Comparison of ENCODE assay signal across 9 cellular contexts in the genomic region with DNA sequence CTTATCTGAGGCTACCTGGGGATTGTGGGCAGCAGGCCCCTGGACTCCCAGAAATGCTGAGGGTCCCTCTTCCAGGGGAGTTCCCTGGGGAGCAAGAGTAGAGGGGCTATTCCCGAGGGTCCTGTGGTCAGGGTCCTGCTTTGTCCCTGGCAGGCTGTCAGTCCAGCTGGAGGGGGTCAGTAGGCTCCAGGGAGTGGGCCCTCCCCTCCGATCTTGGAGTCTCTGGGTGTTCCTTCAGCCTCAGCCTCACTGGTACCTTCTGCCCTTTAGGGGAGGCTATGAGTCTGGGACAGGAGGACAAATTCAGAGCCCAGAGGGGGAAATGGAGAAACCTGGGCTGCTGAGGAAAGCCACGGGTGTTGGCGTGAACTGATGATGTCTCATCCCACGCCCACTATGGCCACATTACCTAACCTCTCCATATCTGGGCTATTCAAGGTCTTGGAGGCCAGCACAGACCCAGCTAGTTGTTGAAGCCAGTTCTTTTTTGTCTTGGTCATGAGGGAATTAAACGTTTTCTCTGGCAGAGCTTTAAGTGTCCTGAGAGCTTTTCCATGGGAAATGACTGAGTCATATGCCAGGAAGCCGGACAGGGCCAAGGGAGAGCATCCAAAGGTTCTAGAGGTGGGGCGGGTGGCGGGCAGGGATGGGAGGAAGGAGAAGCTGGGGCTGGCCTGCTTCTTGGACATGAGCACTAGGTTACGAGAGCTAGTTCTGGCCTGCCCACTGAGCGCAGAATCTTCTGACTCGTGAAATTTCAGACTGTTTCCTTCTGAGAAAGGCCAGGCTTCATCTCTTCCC. TPM values are rescaled to one million over a fixed set of nuclear protein-coding genes. Genes with fewer than 3 reads are reported as not detected.
DNase-seq lines count a peak whose midpoint lies in the region; ATAC-seq, FAIRE-seq and TF ChIP-seq lines count a peak whose summit lies in the region.
"Had no signal": no experiment of that assay in that cellular context is flagged by ENCODE, and none has a peak within 500 bp of the region (broad histone marks: within the 10 kb centered on the region; RNA-seq: fewer than 3 reads in every experiment).

No MANE protein-coding gene starts in this region.

- H2BK5ac ChIP-seq in H9 (ENCODE audit: insufficient read length, low read length), result no peak overlapping the region

- H4K5ac ChIP-seq in H9 (ENCODE audit: insufficient read length, low read depth, low read length), result no peak overlapping the region

- H3K27ac Mint-ChIP-seq in H9, result no peak overlapping the region
- H3K27ac Mint-ChIP-seq in WTC11, result no peak overlapping the region

- no peak for TF ChIP-seq POLR2A in GM12892 (IDR thresholded peaks at IDR 0.05; ENCODE audit: low read depth, low read length)

- FAIRE-seq in GM12892 (lab: Jason Lieb, UNC), result no peak

- H2BK120ac ChIP-seq in H9 (ENCODE audit: low read depth, low read length, poor library complexity, severe bottlenecking), result no peak overlapping the region

- intact Hi-C loops in left ventricle myocardium superior (cut with micrococcal nuclease), result no loop called here

- H3K4me1 Mint-ChIP-seq in H9 (peaks cover 2 to 3% of the 10 kb centered on the region in 2 experiments; a peak in 3 of 4 replicates), WTC11 (peaks cover 2% of the 10 kb centered on the region; the same call in 1 of the 2 replicates)

- H3K4me3 Mint-ChIP-seq in H9, result no peak overlapping the region
- H3K4me3 Mint-ChIP-seq in WTC11, result no peak overlapping the region

- CTCF ChIA-PET in WTC11 (lab: Charles Lee), result no interaction called here

- H4K91ac ChIP-seq in H9 (ENCODE audit: insufficient read length, low read depth, low read length), result no peak overlapping the region

- no peak for TF ChIP-seq CTCF in H9 (conservative IDR thresholded peaks at IDR 0.05)
- no peak for TF ChIP-seq CTCF in WTC11 (IDR thresholded peaks at IDR 0.05)

- H2BK20ac ChIP-seq in H9 (ENCODE audit: low read depth, low read length, poor library complexity, severe bottlenecking), result no peak overlapping the region

- no peak overlapping the region for H3K18ac ChIP-seq in H9 (ENCODE audit: insufficient read length, low read depth, low read length)

- H3K36me3 Mint-ChIP-seq in H9 (ENCODE audit: insufficient read depth in 1 of 3, low read depth in 3 of 3), result peaks cover 35 to 78% (median 70%) of the 10 kb centered on the region in 3 experiments
- peaks cover 53% of the 10 kb centered on the region for H3K36me3 Mint-ChIP-seq in WTC11

- peaks cover 62 to 73% (median 69%) of the 10 kb centered on the region in 3 donors for H3K36me3 ChIP-seq in skeletal muscle tissue (ENCODE audit: control insufficient read depth in 3 of 3, insufficient read depth in 3 of 3, low read length in 3 of 3)

- no peak overlapping the region for H4K8ac ChIP-seq in H9 (replicated peaks; ENCODE audit: insufficient read length, low read depth, low read length)

- H3K27ac ChIP-seq in skeletal muscle tissue (ENCODE audit: low read depth, low read length), result peak overlapping the region; percentile 86
- no peak overlapping the region for H3K27ac ChIP-seq in H9 (ENCODE audit: insufficient read length, low read depth, low read length)

- H3K4me3 ChIP-seq in skeletal muscle tissue (ENCODE audit: low read length in 3 of 3), result no peak overlapping the region

- POLR2A ChIA-PET in WTC11 (lab: Charles Lee), result no interaction called here

- no peak overlapping the region for H3K23ac ChIP-seq in H9 (ENCODE audit: insufficient read length, low read depth, low read length)

- no peak overlapping the region for H2BK12ac ChIP-seq in H9 (ENCODE audit: insufficient read length, low read depth, low read length)

- no CpG with 5 or more reads among the region's 12 CpGs for WGBS in H9 (ENCODE audit: extremely low coverage, insufficient read length, low lambda C conversion rate)

- H3K79me1 ChIP-seq in H9 (ENCODE audit: insufficient read depth, low read depth, low read length, poor library complexity, severe bottlenecking), result no peaks in the 10 kb centered on the region

- no peak overlapping the region for H3K4ac ChIP-seq in H9 (ENCODE audit: low read depth, low read length)

- H3K27me3 ChIP-seq in skeletal muscle tissue (ENCODE audit: control insufficient read depth in 3 of 3, insufficient read depth in 3 of 3, low read length in 3 of 3) (no peaks in the 10 kb centered on the region), H9 (ENCODE audit: insufficient read depth, low read length) (no peaks in the 10 kb centered on the region)

- no peak overlapping the region for H3K56ac ChIP-seq in H9 (ENCODE audit: insufficient read length, low read depth, low read length)

- H3K4me2 ChIP-seq in H9 (ENCODE audit: insufficient read depth, insufficient read length, low read length), result no peak overlapping the region

- H3T11ph ChIP-seq in H9 (ENCODE audit: low read length), result no peak overlapping the region

- H3K23me2 ChIP-seq in H9 (ENCODE audit: insufficient read length, low read depth, low read length, poor library complexity, severe bottlenecking), result no peaks in the 10 kb centered on the region

- H3K27me3 Mint-ChIP-seq in H9 (ENCODE audit: low read depth), result no peaks in the 10 kb centered on the region
- no peaks in the 10 kb centered on the region for H3K27me3 Mint-ChIP-seq in WTC11 (ENCODE audit: low read depth)

- H3K9me3 Mint-ChIP-seq in H9 (no peaks in the 10 kb centered on the region), WTC11 (no peaks in the 10 kb centered on the region)

- H3K79me2 ChIP-seq in H9 (ENCODE audit: insufficient read depth, low read length), result no peaks in the 10 kb centered on the region

- ATAC-seq in left ventricle myocardium superior (peak; percentile 76), GM21619 (IDR thresholded peaks at IDR 0.05; ENCODE audit: unreplicated experiment) (no peak), WTC11 (no peak)

- DNase-seq in GM03348 (ENCODE audit: low spot score) (peak; percentile 75), astrocyte of the hippocampus (ENCODE audit: low read depth, low spot score) (peak; percentile 56), left ventricle myocardium superior (peak; percentile 83), H9 (no peak), GM12892 (ENCODE audit: insufficient read length) (no peak), WTC11 (ENCODE audit: low spot score) (no peak)
- DNase-seq: activated naive CD4-positive, alpha-beta T cell treated with Interleukin-2 at 50 U/mL for 16 hours had no signal

- no peak overlapping the region for H3K14ac ChIP-seq in H9 (ENCODE audit: insufficient read depth, low read length)

- H3K9me3 ChIP-seq in skeletal muscle tissue (ENCODE audit: control insufficient read depth in 3 of 3, low read length in 3 of 3), result no peaks in the 10 kb centered on the region
- no peaks in the 10 kb centered on the region for H3K9me3 ChIP-seq in H9 (ENCODE audit: control insufficient read depth, low read depth, low read length)

- peaks cover 73 to 81% (median 76%) of the 10 kb centered on the region in 3 donors for H3K4me1 ChIP-seq in skeletal muscle tissue (ENCODE audit: control insufficient read depth in 3 of 3, insufficient read depth in 3 of 3, low read length in 3 of 3)
- no peaks in the 10 kb centered on the region for H3K4me1 ChIP-seq in H9 (ENCODE audit: insufficient read depth, low read length)

- H2BK15ac ChIP-seq in H9 (ENCODE audit: low read depth, low read length), result no peak overlapping the region

- no peak overlapping the region for H2AFZ ChIP-seq in H9 (ENCODE audit: low read length)

- no peak overlapping the region for H2AK5ac ChIP-seq in H9 (ENCODE audit: insufficient read length, low read length)

- no peaks in the 10 kb centered on the region for H4K20me1 ChIP-seq in H9 (ENCODE audit: control insufficient read depth, insufficient read depth, insufficient read length)

- peak overlapping the region; percentile 8 to 51 (median 45) for H3K9ac ChIP-seq in skeletal muscle tissue (ENCODE audit: low read depth in 1 of 3, low read length in 3 of 3)
- no peak overlapping the region for H3K9ac ChIP-seq in H9 (ENCODE audit: extremely low read depth, insufficient read length, low read length)

TF ChIP-seq in WTC11, 78 proteins besides CTCF, POLR2A, EP300 and RAD21 (continues in another document):
- no peak for TF ChIP-seq NR1H2 (CRISPR knock-in tag; IDR thresholded peaks at IDR 0.05)
- no peak for TF ChIP-seq ZNF232 (CRISPR knock-in tag; IDR thresholded peaks at IDR 0.05)
- TF ChIP-seq ZNF138 (CRISPR knock-in tag; conservative IDR thresholded peaks at IDR 0.05), result no peak

RNA-seq across cellular contexts. Expression of a gene that starts 6.2 kb away (rescaled TPM):
- 9.8 TPM for total RNA-seq in left ventricle myocardium superior
- total RNA-seq in skeletal muscle tissue, result 4.7 TPM
- total RNA-seq in H9 (2021), result not detected in 2 replicates
- polyA plus RNA-seq in GM12892 (2012; ENCODE audit: missing spikeins), result 11.5 TPM
- total RNA-seq in WTC11 (2021), result 1.8 to 2.4 TPM (median 1.9 TPM) in 3 replicates

RNA-seq across cellular contexts. Expression of a gene that starts 12.7 kb away (rescaled TPM):
- total RNA-seq in left ventricle myocardium superior, result not detected
- total RNA-seq in skeletal muscle tissue, result not detected
- 0.07 and 0.13 TPM in 2 replicates for total RNA-seq in H9 (2021)
- polyA plus RNA-seq in GM12892 (2012; ENCODE audit: missing spikeins), result 0.53 TPM
- total RNA-seq in WTC11 (2021), result 0.30 to 0.55 TPM (median 0.39 TPM) in 3 replicates

RNA-seq across cellular contexts. Expression of a gene that starts 33.1 kb away (rescaled TPM):
- total RNA-seq in left ventricle myocardium superior (not detected), skeletal muscle tissue (not detected), H9 (2021) (not detected in 2 replicates), WTC11 (2021) (0.13 to 0.18 TPM (median 0.16 TPM) in 3 replicates)
- polyA plus RNA-seq in GM12892 (2012; ENCODE audit: missing spikeins), result 0.47 TPM

RNA-seq across cellular contexts. Expression of a gene that starts 47.5 kb away (rescaled TPM):
- not detected for total RNA-seq in left ventricle myocardium superior
- 12.0 TPM for total RNA-seq in skeletal muscle tissue
- total RNA-seq in H9 (2021), result 0.92 and 1.2 TPM in 2 replicates
- 0.36 TPM for polyA plus RNA-seq in GM12892 (2012; ENCODE audit: missing spikeins)
- total RNA-seq in WTC11 (2021), result 0.66 to 1.2 TPM (median 0.99 TPM) in 3 replicates

RNA-seq across cellular contexts. Expression of a gene that starts 49.5 kb away (rescaled TPM):
- 12.1 TPM for total RNA-seq in left ventricle myocardium superior
- total RNA-seq in skeletal muscle tissue, result 24.5 TPM
- total RNA-seq in H9 (2021), result 86.3 and 99.5 TPM in 2 replicates
- polyA plus RNA-seq in GM12892 (2012; ENCODE audit: missing spikeins), result 24.1 TPM
- total RNA-seq in WTC11 (2021), result 63.5 to 78.8 TPM (median 64.4 TPM) in 3 replicates

Comparison
In these comparisons a context has a peak if more than half of its experiments do, and no peak if none do; other contexts are left out.
1. DNase-seq: peak in GM03348 (single experiment), astrocyte of the hippocampus (single experiment) and left ventricle myocardium superior (single experiment); none in H9 (single experiment), GM12892 (single experiment) and WTC11 (single experiment).